Comparison of ENCODE assay signal across 19 cellular contexts in the genomic region with DNA sequence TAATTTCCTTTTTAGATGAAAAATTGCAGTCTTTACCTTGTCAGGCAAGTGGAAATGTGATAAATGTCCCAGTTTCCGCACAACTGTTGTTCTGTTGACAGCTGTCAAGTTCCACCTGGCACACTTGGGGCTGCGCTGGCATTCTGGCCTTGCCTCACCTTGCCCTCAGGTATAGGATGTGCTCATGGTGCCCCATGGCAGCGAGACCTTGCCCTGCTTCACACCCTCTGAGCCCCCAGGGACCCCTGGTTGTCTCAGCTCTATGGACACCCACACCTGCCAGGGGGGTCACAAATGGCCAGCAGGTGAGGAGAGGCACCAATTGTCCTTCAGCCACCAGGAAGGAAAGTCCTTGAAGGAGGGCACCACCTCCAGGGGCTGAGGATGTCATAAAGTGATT. TPM values are rescaled to one million over a fixed set of nuclear protein-coding genes. Genes with fewer than 3 reads are reported as not detected.
DNase-seq lines count a peak whose midpoint lies in the region; ATAC-seq, FAIRE-seq and TF ChIP-seq lines count a peak whose summit lies in the region.
"Had no signal": no experiment of that assay in that cellular context is flagged by ENCODE, and none has a peak within 500 bp of the region (broad histone marks: within the 10 kb centered on the region; RNA-seq: fewer than 3 reads in every experiment).

No MANE protein-coding gene starts in this region.

- peaks cover 94% of the 10 kb centered on the region for H3K4me1 Mint-ChIP-seq in activated T-cell treated with anti-CD3 and anti-CD28 coated beads, Interleukin-2, amount 50 U/mL, for 24 hours (ENCODE audit: low read depth)

- H2AFZ ChIP-seq in GM12878 (ENCODE audit: control insufficient read depth, low read depth, low read length), result peak overlapping the region; percentile 76; the same call in 1 of the 2 replicates

- no peaks in the 10 kb centered on the region for H3K79me2 ChIP-seq in GM12878 (ENCODE audit: control insufficient read depth, insufficient read depth, low read length)

- FAIRE-seq in GM12878 (lab: Jason Lieb, UNC), result no peak
- FAIRE-seq in GM19239 (lab: Jason Lieb, UNC), result no peak
- FAIRE-seq: K562 had no signal

- peak overlapping the region; percentile 100 for H3K27ac ChIP-seq in KOPT-K1 (ENCODE audit: low read depth, low read length, poor library complexity, severe bottlenecking)
- H3K27ac ChIP-seq in GM12878 (ENCODE audit: control insufficient read depth, insufficient read depth), result peak overlapping the region; percentile 40; the same call in 1 of the 2 replicates
- H3K27ac ChIP-seq in spleen, result peak overlapping the region in 7 of 8 donors; percentile 52 to 92 (median 83)
- H3K27ac ChIP-seq in suprapubic skin, result no peak overlapping the region
- no peak overlapping the region for H3K27ac ChIP-seq in A673 (ENCODE audit: low read depth, low read length, poor library complexity, severe bottlenecking)

- no peak overlapping the region; the same call in 1 of the 2 replicates for H3K9ac ChIP-seq in GM12878 (ENCODE audit: control insufficient read depth, insufficient read depth, low read length)

- TF ChIP-seq CTCF in GM12878 (IDR thresholded peaks at IDR 0.05 in 2 of 3, conservative IDR thresholded peaks at IDR 0.05 in 1 of 3; ENCODE audit: control insufficient read depth in 2 of 3, extremely low read depth in 1 of 3, insufficient read depth in 1 of 3, low read depth in 3 of 3, low read length in 3 of 3) (no peak), spleen (IDR thresholded peaks at IDR 0.05 in 8 of 11, conservative IDR thresholded peaks at IDR 0.05 in 3 of 11) (no peak), suprapubic skin (IDR thresholded peaks at IDR 0.05) (no peak), A673 (conservative IDR thresholded peaks at IDR 0.05; ENCODE audit: low read depth, low read length) (no peak)

- TF ChIP-seq EP300 in GM12878 (IDR thresholded peaks at IDR 0.05; ENCODE audit: borderline replicate concordance in 1 of 2, control insufficient read depth in 1 of 2, low read depth in 2 of 2, low read length in 2 of 2) (no peak), suprapubic skin (IDR thresholded peaks at IDR 0.05) (no peak)

- peak overlapping the region; percentile 67 for H3K4me3 Mint-ChIP-seq in activated T-cell treated with anti-CD3 and anti-CD28 coated beads, Interleukin-2, amount 50 U/mL, for 24 hours

- CTCF ChIA-PET in GM12878 (lab: Yijun Ruan, JAX) (interaction anchor here (1.2 to 2.7 kb wide), 3 partner anchors 12 to 13 kb away, joined by 3 to 17 read pairs (median 4); no protein-coding TSS in a partner anchor), A673 (lab: Charles Lee) (no interaction called here)

- ATAC-seq in GM12878, result no peak
- ATAC-seq: heart left ventricle, K562, left ventricle myocardium superior, right cardiac atrium had no signal

- POLR2A ChIA-PET in GM12878 (lab: Charles Lee), result interaction anchor here (0.9 kb wide), 2 partner anchors 13 to 71 kb away, joined by 3 read pairs; no protein-coding TSS in a partner anchor
- POLR2A ChIA-PET in A673 (lab: Charles Lee; ENCODE audit: low non-redundant PET), result no interaction called here

- DNase-seq in activated T-cell treated with anti-CD3 and anti-CD28 coated beads, Interleukin-2, amount 50 U/mL, for 24 hours, result peak; percentile 35
- DNase-seq in activated T-cell treated with anti-CD3 and anti-CD28 coated beads, Interleukin-2, amount 50 U/mL, for 48 hours, result no peak
- DNase-seq in GM12878 (ENCODE audit: low read depth, low spot score) (no peak), spleen (no peak), suprapubic skin (ENCODE audit: low spot score in 2 of 2) (no peak), A673 (ENCODE audit: low spot score) (no peak), GM19239 (ENCODE audit: insufficient read length, low spot score) (no peak)
- DNase-seq: activated B cell treated with CpG ODN at 0.5 μM for 24 hours; activated CD8-positive, alpha-beta memory T cell treated with anti-CD3 and anti-CD28 coated beads, Interleukin-2, amount 50 U/mL, for 48 hours; cerebellar nuclear complex; heart left ventricle; left ventricle myocardium superior; NCI-H187 treated with DMSO at 0.1 percent for 48 hours; NCI-H446; right cardiac atrium; stimulated activated CD4-positive, alpha-beta T cell treated with anti-CD3 and anti-CD28 coated beads, Interleukin-15, amount 100 ng/mL, for 24 hours; stimulated activated naive CD4-positive, alpha-beta T cell treated with Interleukin-2 at 50 U/mL for 16 hours had no signal

- RAD21 ChIA-PET in GM12878 (lab: Charles Lee; ENCODE audit: unreplicated experiment), result interaction anchor here (0.9 to 2.6 kb wide), 4 partner anchors 13 to 71 kb away, joined by 4 to 17 read pairs (median 5); no protein-coding TSS in a partner anchor

- no peak overlapping the region for H3K4me2 ChIP-seq in GM12878 (ENCODE audit: control insufficient read depth, insufficient read depth)

- no peak overlapping the region for H3K4me3 ChIP-seq in GM12878
- H3K4me3 ChIP-seq in spleen, result peak overlapping the region in 1 of 8 donors; percentile 37
- H3K4me3 ChIP-seq in suprapubic skin, result no peak overlapping the region
- no peak overlapping the region for H3K4me3 ChIP-seq in A673 (ENCODE audit: low read depth, low read length, poor library complexity, severe bottlenecking)
- H3K4me3 ChIP-seq: heart left ventricle, K562 had no signal

- no peaks in the 10 kb centered on the region for H3K9me3 Mint-ChIP-seq in activated T-cell treated with anti-CD3 and anti-CD28 coated beads, Interleukin-2, amount 50 U/mL, for 24 hours
- H3K9me3 Mint-ChIP-seq: activated B cell treated with CpG ODN at 0.5 μM for 24 hours had no signal

- SMC1A ChIA-PET in GM12878 (lab: Charles Lee; ENCODE audit: uncharacterized antibody, unreplicated experiment), result interaction anchor here (0.7 to 3.8 kb wide), 9 partner anchors 10 to 110 kb away, joined by 3 to 19 read pairs (median 4); no protein-coding TSS in a partner anchor

- no TSS peak for BruUV-seq in GM12878 (replicated peaks; lab: Mats Ljungman, UMichigan)
- BruUV-seq in A673 (replicated peaks; lab: Mats Ljungman, UMichigan), result no TSS peak

- H3K36me3 ChIP-seq in KOPT-K1 (ENCODE audit: insufficient read depth, low read length), result no peaks in the 10 kb centered on the region
- H3K36me3 ChIP-seq in GM12878 (ENCODE audit: control insufficient read depth in 2 of 2, insufficient read depth in 2 of 2, low read length in 1 of 2), result no peaks in the 10 kb centered on the region
- H3K36me3 ChIP-seq in spleen, result no peaks in the 10 kb centered on the region
- H3K36me3 ChIP-seq in suprapubic skin, result no peaks in the 10 kb centered on the region
- no peaks in the 10 kb centered on the region for H3K36me3 ChIP-seq in A673 (ENCODE audit: insufficient read depth, low read length, poor library complexity, severe bottlenecking)
- H3K36me3 ChIP-seq: heart left ventricle had no signal

- H4K20me1 ChIP-seq in GM12878 (ENCODE audit: control insufficient read depth, insufficient read depth), result no peaks in the 10 kb centered on the region

- WGBS in GM12878 (ENCODE audit: insufficient coverage, insufficient replicate concordance, low lambda C conversion rate, missing lambda C conversion rate), result 53% methylated on average over 3 of the region's 3 CpGs
- WGBS in spleen, 5 donors, result 79 to 100% (median 87%) methylated on average over 1 to 3 of the region's 3 CpGs
- 52% methylated on average over 2 of the region's 3 CpGs for WGBS in suprapubic skin

- H3K27me3 ChIP-seq in GM12878 (replicated peaks in 1 of 2; ENCODE audit: control insufficient read depth in 2 of 2, insufficient read depth in 2 of 2, low read length in 1 of 2), result no peaks in the 10 kb centered on the region
- H3K27me3 ChIP-seq in spleen (replicated peaks in 1 of 7), result no peaks in the 10 kb centered on the region
- no peaks in the 10 kb centered on the region for H3K27me3 ChIP-seq in suprapubic skin
- no peaks in the 10 kb centered on the region for H3K27me3 ChIP-seq in A673 (replicated peaks; ENCODE audit: insufficient read depth, low read depth, low read length, poor library complexity)
- H3K27me3 ChIP-seq: heart left ventricle had no signal

- intact Hi-C loops in GM12878 (cut with micrococcal nuclease; ENCODE audit: unreplicated experiment) (no loop called here), spleen (cut with DNase I; ENCODE audit: low total_unique reads) (no loop called here), A673 (cut with micrococcal nuclease; ENCODE audit: unreplicated experiment) (no loop called here)

- H3K4me1 ChIP-seq in GM12878 (ENCODE audit: control insufficient read depth, insufficient read depth, low read length) (peaks cover 21% of the 10 kb centered on the region), spleen (peaks cover 9 to 97% (median 42%) of the 10 kb centered on the region in 6 donors), suprapubic skin (peaks cover 2% of the 10 kb centered on the region), A673 (ENCODE audit: insufficient read depth, low read length, poor library complexity, severe bottlenecking) (no peaks in the 10 kb centered on the region)

- no peaks in the 10 kb centered on the region for H3K36me3 Mint-ChIP-seq in activated T-cell treated with anti-CD3 and anti-CD28 coated beads, Interleukin-2, amount 50 U/mL, for 24 hours (ENCODE audit: low read depth)

- TF ChIP-seq POLR2A in GM12878 (IDR thresholded peaks at IDR 0.05; ENCODE audit: low read depth, low read length), result no peak
- no peak for TF ChIP-seq POLR2A in spleen (IDR thresholded peaks at IDR 0.05)
- TF ChIP-seq POLR2A in suprapubic skin (IDR thresholded peaks at IDR 0.05), result no peak

- H3K27ac Mint-ChIP-seq in activated T-cell treated with anti-CD3 and anti-CD28 coated beads, Interleukin-2, amount 50 U/mL, for 24 hours, result peak overlapping the region; percentile 95
- H3K27ac Mint-ChIP-seq: activated B cell treated with CpG ODN at 0.5 μM for 24 hours had no signal

- H3K27me3 Mint-ChIP-seq in activated T-cell treated with anti-CD3 and anti-CD28 coated beads, Interleukin-2, amount 50 U/mL, for 24 hours, result no peaks in the 10 kb centered on the region
- H3K27me3 Mint-ChIP-seq: activated B cell treated with CpG ODN at 0.5 μM for 24 hours had no signal

- in situ Hi-C loops in GM12878 (cut with MboI), result no loop called here

- no peak for TF ChIP-seq RAD21 in GM12878 (IDR thresholded peaks at IDR 0.05; ENCODE audit: insufficient read depth, low read depth, low read length)

- H3K9me3 ChIP-seq in KOPT-K1 (ENCODE audit: insufficient read depth, low read length, poor library complexity, severe bottlenecking) (no peaks in the 10 kb centered on the region), GM12878 (replicated peaks; ENCODE audit: control insufficient read depth, insufficient read depth, low read length) (no peaks in the 10 kb centered on the region), spleen (no peaks in the 10 kb centered on the region), suprapubic skin (no peaks in the 10 kb centered on the region), A673 (ENCODE audit: low read depth, low read length, poor library complexity, severe bottlenecking) (no peaks in the 10 kb centered on the region)
- H3K9me3 ChIP-seq: heart left ventricle had no signal

RNA-seq across cellular contexts. Expression of a gene that starts 37.5 kb away (rescaled TPM):
- total RNA-seq in GM12878 (2013; cell fraction: nucleolus; rRNA removed), result 179 and 180 TPM in 2 replicates
- total RNA-seq in GM12878 (2014; rRNA removed), result 42.2 and 49.8 TPM in 2 replicates
- total RNA-seq in GM12878 (2014; rRNA removed; fragmentation: Illumina TruSeq; extraction: Trizol), result 34.9 and 40.6 TPM in 2 replicates
- total RNA-seq in GM12878 (2021), result 120 and 136 TPM in 2 replicates
- 38.6 TPM for polyA plus RNA-seq in GM12878 (2011; ENCODE audit: low read depth)
- polyA plus RNA-seq in GM12878 (2011; rRNA removed), result 24.7 and 30.8 TPM in 2 replicates
- 36.3 and 42.2 TPM in 2 replicates for polyA plus RNA-seq in GM12878 (2011; cell fraction: cytosol; rRNA removed)
- polyA plus RNA-seq in GM12878 (2011; cell fraction: nucleus; rRNA removed), result 273 and 286 TPM in 2 replicates
- 68.5 and 75.6 TPM in 2 replicates for polyA plus RNA-seq in GM12878 (2012)
- 31.9 and 57.1 TPM in 2 replicates for polyA plus RNA-seq in GM12878 (2014; fragmentation: Illumina TruSeq; extraction: Trizol)
- 10 to 100 TPM; 15.1 to 22.7 TPM for polyA plus RNA-seq in GM12878 (2014; fragmentation: Nextera tagmentation; extraction: Ambion mirVana)
- 55.0 and 64.8 TPM in 2 replicates for polyA plus RNA-seq in GM12878 (2014; rRNA removed)
- polyA plus RNA-seq in GM12878 (2016; fragmentation: Nextera tagmentation; extraction: Ambion mirVana), result 10 to 100 TPM; 35.1 to 44.1 TPM
- polyA minus RNA-seq in GM12878 (2011; rRNA and poly(A)+ RNA removed), result 35.0 and 57.4 TPM in 2 replicates
- polyA minus RNA-seq in GM12878 (2011; cell fraction: cytosol; rRNA and poly(A)+ RNA removed), result 40.2 and 46.0 TPM in 2 replicates
- polyA minus RNA-seq in GM12878 (2011; cell fraction: nucleus; rRNA and poly(A)+ RNA removed), result 77.4 and 123 TPM in 2 replicates
- total RNA-seq in spleen, result 100 to 1,000 TPM in 6 of 7 donors, 10 to 100 TPM in 1; 81.6 to 193 (median 171) TPM
- polyA plus RNA-seq in spleen, result 10 to 100 TPM; 23.0 to 32.3 (median 31.5) TPM
- total RNA-seq in suprapubic skin, result 10 to 100 TPM; 37.3 to 50.1 (median 42.6) TPM
- total RNA-seq in A673 (2021), result 14.2 and 16.7 TPM in 2 replicates

Comparison
In these comparisons a context has a peak if more than half of its experiments do, and no peak if none do; other contexts are left out.
1. H3K27ac ChIP-seq: peak in KOPT-K1 (single experiment), GM12878 (single experiment) and spleen (7 of 8); none in suprapubic skin (single experiment) and A673 (single experiment).